In genomic region chr11:73950869-73951710, GRCh38 we compare ENCODE assay signal across 9 cellular contexts. TPM values are rescaled to one million over a fixed set of nuclear protein-coding genes. Genes with fewer than 3 reads are reported as not detected.
DNase-seq lines count a peak whose midpoint lies in the region; ATAC-seq, FAIRE-seq and TF ChIP-seq lines count a peak whose summit lies in the region.
"Had no signal": no experiment of that assay in that cellular context is flagged by ENCODE, and none has a peak within 500 bp of the region (broad histone marks: within the 10 kb centered on the region; RNA-seq: fewer than 3 reads in every experiment).

Gene DNAJB13 (plus strand): TSS chr11:73951026. CDS start chr11:73951070, 44 bp downstream.

- TF ChIP-seq POLR2A in GM18505 (IDR thresholded peaks at IDR 0.05; ENCODE audit: borderline replicate concordance, extremely low read depth, insufficient read depth, insufficient read length), result no peak

- ATAC-seq in GM18505 (IDR thresholded peaks at IDR 0.05; ENCODE audit: unreplicated experiment) (peak; percentile 84), HG02885 (IDR thresholded peaks at IDR 0.05; ENCODE audit: poor library complexity, unreplicated experiment) (peak; percentile 80)

- no peaks in the 10 kb centered on the region for H3K9me3 Mint-ChIP-seq in osteocyte (ENCODE audit: unreplicated experiment)
- H3K9me3 Mint-ChIP-seq: activated naive CD4-positive, alpha-beta T cell treated with anti-CD3 and anti-CD28 coated beads, Interleukin-2, amount 50 U/mL, for 24 hours had no signal

- H3K27me3 ChIP-seq in bronchial epithelial cell (ENCODE audit: control insufficient read depth, insufficient read depth, low read length), result no peaks in the 10 kb centered on the region

- no peaks in the 10 kb centered on the region for H3K36me3 ChIP-seq in bronchial epithelial cell (ENCODE audit: control insufficient read depth, insufficient read depth, low read length)

- H3K4me3 ChIP-seq in bronchial epithelial cell (ENCODE audit: low read depth, low read length), result no peak within 1 kb of the TSS

- H3K4me3 Mint-ChIP-seq in osteocyte (ENCODE audit: unreplicated experiment), result no peak within 1 kb of the TSS
- H3K4me3 Mint-ChIP-seq: activated naive CD4-positive, alpha-beta T cell treated with anti-CD3 and anti-CD28 coated beads, Interleukin-2, amount 50 U/mL, for 24 hours had no signal

- no peak for TF ChIP-seq CTCF in bronchial epithelial cell (IDR thresholded peaks at IDR 0.05; ENCODE audit: insufficient read depth, low read length, severe bottlenecking)
- no peak for TF ChIP-seq CTCF in osteocyte (IDR thresholded peaks at IDR 0.05)

- H3K4me1 Mint-ChIP-seq in osteocyte (ENCODE audit: unreplicated experiment), result peaks cover 5% of the 10 kb centered on the region
- H3K4me1 Mint-ChIP-seq: activated naive CD4-positive, alpha-beta T cell treated with anti-CD3 and anti-CD28 coated beads, Interleukin-2, amount 50 U/mL, for 24 hours had no signal

- no peaks in the 10 kb centered on the region for H3K27me3 Mint-ChIP-seq in osteocyte (ENCODE audit: unreplicated experiment)
- H3K27me3 Mint-ChIP-seq: activated naive CD4-positive, alpha-beta T cell treated with anti-CD3 and anti-CD28 coated beads, Interleukin-2, amount 50 U/mL, for 24 hours had no signal

- no peak for FAIRE-seq in bronchial epithelial cell (lab: Jason Lieb, UNC)

- H3K36me3 Mint-ChIP-seq in osteocyte (ENCODE audit: unreplicated experiment), result no peaks in the 10 kb centered on the region
- H3K36me3 Mint-ChIP-seq: activated naive CD4-positive, alpha-beta T cell treated with anti-CD3 and anti-CD28 coated beads, Interleukin-2, amount 50 U/mL, for 24 hours had no signal

- peak; percentile 20 to 40 for DNase-seq in AML-193 (lab: John Stamatoyannopoulos, UW)
- DNase-seq in NCI-H2227 treated with DMSO at 0.1 percent for 48 hours (lab: John Stamatoyannopoulos, UW), result peak; percentile 12
- peak; percentile 73 for DNase-seq in bronchial epithelial cell (ENCODE audit: low read depth)
- DNase-seq in myocyte (ENCODE audit: low read depth), result peak; percentile 73
- no peak for DNase-seq in ureter (ENCODE audit: low spot score)
- no peak for DNase-seq in osteocyte (ENCODE audit: extremely low spot score, unreplicated experiment)

- H3K27ac Mint-ChIP-seq in osteocyte (ENCODE audit: unreplicated experiment), result no peak within 1 kb of the TSS
- H3K27ac Mint-ChIP-seq: activated naive CD4-positive, alpha-beta T cell treated with anti-CD3 and anti-CD28 coated beads, Interleukin-2, amount 50 U/mL, for 24 hours had no signal

RNA-seq across cellular contexts. Expression of gene DNAJB13, which starts in this region (rescaled TPM):
- total RNA-seq in bronchial epithelial cell (under 0.01 and 0.38 TPM in 2 replicates), myocyte (0.36 and 0.83 TPM in 2 replicates), ureter (2.0 TPM), osteocyte (not detected in 2 replicates)
- 0.84 TPM for polyA plus RNA-seq in myocyte (2012)

Comparison
In these comparisons a context has a peak if more than half of its experiments do, and no peak if none do; other contexts are left out.
1. Peak in DNase-seq in bronchial epithelial cell; RNA of the gene not detected or under 1 TPM.
2. Peak in DNase-seq in myocyte; RNA of the gene not detected or under 1 TPM.
3. DNase-seq: peak in AML-193 (2 of 2) and NCI-H2227 treated with DMSO at 0.1 percent for 48 hours (single experiment); none in ureter (single experiment) and osteocyte (single experiment).